8 cellular contexts compared by ENCODE assay signal in genomic region chr2:236871500-236872001, GRCh38.
DNase-seq lines count a peak whose midpoint lies in the region; ATAC-seq and TF ChIP-seq lines count a peak whose summit lies in the region.

No MANE protein-coding gene starts in this region.

- dilution Hi-C loops in mammary epithelial cell (cut with HindIII; ENCODE audit: low sequenced_read_pairs): no loop called here

- H3K36me3 Mint-ChIP-seq in Caco-2 (ENCODE audit: insufficient read depth, unreplicated experiment): no peaks in the 10 kb centered on the region

- no peaks in the 10 kb centered on the region for H3K27me3 ChIP-seq in MG63
- no peaks in the 10 kb centered on the region for H3K27me3 ChIP-seq in mammary epithelial cell (ENCODE audit: insufficient read depth, low read length)
- H3K27me3 ChIP-seq in right lobe of liver: no peaks in the 10 kb centered on the region
- no peaks in the 10 kb centered on the region for H3K27me3 ChIP-seq in upper lobe of left lung
- H3K27me3 ChIP-seq in Caco-2 (replicated peaks; ENCODE audit: control insufficient read depth, insufficient read depth, low read length): no peaks in the 10 kb centered on the region

- peak overlapping the region; percentile 15 for H3K9ac ChIP-seq in mammary epithelial cell (ENCODE audit: insufficient read depth, low read length)

- DNase-seq in AG20443 (ENCODE audit: low spot score): peak; percentile 89
- peak; percentile 92 for DNase-seq in MG63
- peak; percentile 92 for DNase-seq in mammary epithelial cell
- peak in 1 of 3 donors; percentile 54 for DNase-seq in right lobe of liver
- peak in 1 of 2 donors; percentile 84 for DNase-seq in upper lobe of left lung
- no peak for DNase-seq in Caco-2

- peak; percentile 73 to 81 (median 80) for ATAC-seq in right lobe of liver
- ATAC-seq in upper lobe of left lung (ENCODE audit: low FRiP score in 2 of 2): peak; percentile 87 to 88
- ATAC-seq in HG02885 (IDR thresholded peaks at IDR 0.05; ENCODE audit: poor library complexity, unreplicated experiment): no peak
- no peak for ATAC-seq in HG03175 (IDR thresholded peaks at IDR 0.05; ENCODE audit: unreplicated experiment)

- WGBS in mammary epithelial cell (ENCODE audit: low coverage, missing lambda C conversion rate): 17% methylated on average over 6 of the region's 6 CpGs
- WGBS in right lobe of liver (ENCODE audit: insufficient coverage, low coverage, low lambda C conversion rate, missing lambda C conversion rate): 35% methylated on average over 6 of the region's 6 CpGs
- 24 to 34% methylated on average over 6 of the region's 6 CpGs for WGBS in upper lobe of left lung, 2 donors

- H3K27ac Mint-ChIP-seq in Caco-2 (ENCODE audit: unreplicated experiment): no peak overlapping the region

- no peak overlapping the region for H3K4me3 Mint-ChIP-seq in Caco-2 (ENCODE audit: unreplicated experiment)

- peak; percentile 81 to 98 (median 96) for TF ChIP-seq EP300 in upper lobe of left lung (IDR thresholded peaks at IDR 0.05)

- H3K9me3 ChIP-seq in MG63 (no peaks in the 10 kb centered on the region), mammary epithelial cell (replicated peaks; ENCODE audit: insufficient read depth, low read length) (no peaks in the 10 kb centered on the region), right lobe of liver (no peaks in the 10 kb centered on the region), upper lobe of left lung (no peaks in the 10 kb centered on the region), Caco-2 (no peaks in the 10 kb centered on the region)

- no peak overlapping the region for H3K4me3 ChIP-seq in MG63
- no peak overlapping the region for H3K4me3 ChIP-seq in mammary epithelial cell (replicated peaks in 1 of 3; ENCODE audit: insufficient read depth in 1 of 3, low read depth in 2 of 3, low read length in 3 of 3)
- no peak overlapping the region for H3K4me3 ChIP-seq in right lobe of liver
- H3K4me3 ChIP-seq in upper lobe of left lung: no peak overlapping the region
- no peak overlapping the region for H3K4me3 ChIP-seq in Caco-2 (ENCODE audit: low read depth, low read length)

- H3K36me3 ChIP-seq in MG63 (no peaks in the 10 kb centered on the region), mammary epithelial cell (ENCODE audit: insufficient read depth, low read length) (no peaks in the 10 kb centered on the region), right lobe of liver (no peaks in the 10 kb centered on the region), upper lobe of left lung (no peaks in the 10 kb centered on the region), Caco-2 (ENCODE audit: control insufficient read depth, insufficient read depth, low read length) (no peaks in the 10 kb centered on the region)

- H3K9me3 Mint-ChIP-seq in Caco-2 (ENCODE audit: unreplicated experiment): peaks cover 3% of the 10 kb centered on the region

- peaks cover 12% of the 10 kb centered on the region for H3K4me1 Mint-ChIP-seq in Caco-2 (ENCODE audit: low read depth, unreplicated experiment)

- H3K79me2 ChIP-seq in mammary epithelial cell (ENCODE audit: insufficient read depth, low read length): no peaks in the 10 kb centered on the region

- H3K27ac ChIP-seq in mammary epithelial cell (ENCODE audit: insufficient read depth, low read depth, low read length) (peak overlapping the region; percentile 79), right lobe of liver (peak overlapping the region in 1 of 3 donors; percentile 37), upper lobe of left lung (peak overlapping the region; percentile 69 to 76 (median 74))

- POLR2A ChIA-PET in Caco-2 (lab: Charles Lee): no interaction called here

- in situ Hi-C loops in mammary epithelial cell (cut with MboI; ENCODE audit: low sequenced_read_pairs in 2 of 2): no loop called here

- intact Hi-C loops in mammary epithelial cell (cut with micrococcal nuclease) (loop anchor here (2.0 kb wide), 1 partner anchor 101 kb away; no protein-coding TSS in a partner anchor), right lobe of liver (cut with DNase I) (no loop called here), Caco-2 (cut with micrococcal nuclease; ENCODE audit: unreplicated experiment) (no loop called here)

- no peak for TF ChIP-seq POLR2A in right lobe of liver (IDR thresholded peaks at IDR 0.05)
- TF ChIP-seq POLR2A in upper lobe of left lung (IDR thresholded peaks at IDR 0.05): peak in 1 of 4 donors; percentile 57

- H2AFZ ChIP-seq in mammary epithelial cell (ENCODE audit: low read depth, low read length): peak overlapping the region; percentile 58

- TF ChIP-seq CTCF in mammary epithelial cell (conservative IDR thresholded peaks at IDR 0.05 in 1 of 2, IDR thresholded peaks at IDR 0.05 in 1 of 2; ENCODE audit: extremely low read depth in 1 of 2, insufficient read depth in 1 of 2, low read depth in 1 of 2, low read length in 2 of 2): no peak
- TF ChIP-seq CTCF in right lobe of liver (IDR thresholded peaks at IDR 0.05): no peak
- TF ChIP-seq CTCF in upper lobe of left lung (IDR thresholded peaks at IDR 0.05): no peak
- no peak for TF ChIP-seq CTCF in Caco-2 (IDR thresholded peaks at IDR 0.05; ENCODE audit: insufficient read depth in 1 of 2, low read depth in 1 of 2, low read length in 1 of 2, severe bottlenecking in 1 of 2, unreplicated experiment in 1 of 2)

- no peaks in the 10 kb centered on the region for H4K20me1 ChIP-seq in mammary epithelial cell (ENCODE audit: insufficient read depth, low read length)

- H3K4me1 ChIP-seq in mammary epithelial cell (ENCODE audit: insufficient read depth, low read length): peaks cover 47% of the 10 kb centered on the region
- no peaks in the 10 kb centered on the region for H3K4me1 ChIP-seq in right lobe of liver
- H3K4me1 ChIP-seq in upper lobe of left lung: peaks cover 15 to 32% (median 24%) of the 10 kb centered on the region in 4 donors
- H3K4me1 ChIP-seq in Caco-2: peaks cover 24% of the 10 kb centered on the region; the same call in 1 of the 2 replicates

- CTCF ChIA-PET in mammary epithelial cell (lab: Charles Lee; ENCODE audit: low non-redundant PET): no interaction called here
- CTCF ChIA-PET in Caco-2 (lab: Charles Lee): no interaction called here

- no peaks in the 10 kb centered on the region for H3K27me3 Mint-ChIP-seq in Caco-2 (ENCODE audit: insufficient read depth, unreplicated experiment)

- peak overlapping the region; percentile 31 for H3K4me2 ChIP-seq in mammary epithelial cell (ENCODE audit: insufficient read depth, low read depth, low read length)

- BruUV-seq in mammary epithelial cell (replicated peaks; lab: Mats Ljungman, UMichigan): no TSS peak
- BruUV-seq in Caco-2 (replicated peaks; lab: Mats Ljungman, UMichigan): no TSS peak

Comparison
In these comparisons a context has a peak if more than half of its experiments do, and no peak if none do; other contexts are left out.
1. DNase-seq: peak in AG20443 (single experiment), MG63 (single experiment) and mammary epithelial cell (single experiment); none in Caco-2 (0 of 2).
2. ATAC-seq: peak in right lobe of liver (4 of 4) and upper lobe of left lung (2 of 2); none in HG02885 (single experiment) and HG03175 (single experiment).